Comparison of ENCODE assay signal across 8 cellular contexts in genomic region chr11:575996-576756, GRCh38. TPM values are rescaled to one million over a fixed set of nuclear protein-coding genes. Genes with fewer than 3 reads are reported as not detected.
DNase-seq lines count a peak whose midpoint lies in the region; ATAC-seq and TF ChIP-seq lines count a peak whose summit lies in the region.

A gene with protein sequence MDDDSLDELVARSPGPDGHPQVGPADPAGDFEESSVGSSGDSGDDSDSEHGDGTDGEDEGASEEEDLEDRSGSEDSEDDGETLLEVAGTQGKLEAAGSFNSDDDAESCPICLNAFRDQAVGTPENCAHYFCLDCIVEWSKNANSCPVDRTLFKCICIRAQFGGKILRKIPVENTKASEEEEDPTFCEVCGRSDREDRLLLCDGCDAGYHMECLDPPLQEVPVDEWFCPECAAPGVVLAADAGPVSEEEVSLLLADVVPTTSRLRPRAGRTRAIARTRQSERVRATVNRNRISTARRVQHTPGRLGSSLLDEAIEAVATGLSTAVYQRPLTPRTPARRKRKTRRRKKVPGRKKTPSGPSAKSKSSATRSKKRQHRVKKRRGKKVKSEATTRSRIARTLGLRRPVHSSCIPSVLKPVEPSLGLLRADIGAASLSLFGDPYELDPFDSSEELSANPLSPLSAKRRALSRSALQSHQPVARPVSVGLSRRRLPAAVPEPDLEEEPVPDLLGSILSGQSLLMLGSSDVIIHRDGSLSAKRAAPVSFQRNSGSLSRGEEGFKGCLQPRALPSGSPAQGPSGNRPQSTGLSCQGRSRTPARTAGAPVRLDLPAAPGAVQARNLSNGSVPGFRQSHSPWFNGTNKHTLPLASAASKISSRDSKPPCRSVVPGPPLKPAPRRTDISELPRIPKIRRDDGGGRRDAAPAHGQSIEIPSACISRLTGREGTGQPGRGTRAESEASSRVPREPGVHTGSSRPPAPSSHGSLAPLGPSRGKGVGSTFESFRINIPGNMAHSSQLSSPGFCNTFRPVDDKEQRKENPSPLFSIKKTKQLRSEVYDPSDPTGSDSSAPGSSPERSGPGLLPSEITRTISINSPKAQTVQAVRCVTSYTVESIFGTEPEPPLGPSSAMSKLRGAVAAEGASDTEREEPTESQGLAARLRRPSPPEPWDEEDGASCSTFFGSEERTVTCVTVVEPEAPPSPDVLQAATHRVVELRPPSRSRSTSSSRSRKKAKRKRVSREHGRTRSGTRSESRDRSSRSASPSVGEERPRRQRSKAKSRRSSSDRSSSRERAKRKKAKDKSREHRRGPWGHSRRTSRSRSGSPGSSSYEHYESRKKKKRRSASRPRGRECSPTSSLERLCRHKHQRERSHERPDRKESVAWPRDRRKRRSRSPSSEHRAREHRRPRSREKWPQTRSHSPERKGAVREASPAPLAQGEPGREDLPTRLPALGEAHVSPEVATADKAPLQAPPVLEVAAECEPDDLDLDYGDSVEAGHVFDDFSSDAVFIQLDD (N-terminal part only) (plus strand): TSS chr11:576470. CDS start chr11:581513, 5,043 bp downstream.

- H3K36me3 ChIP-seq in mammary epithelial cell (ENCODE audit: insufficient read depth, low read length) (no peaks in the 10 kb centered on the region), smooth muscle cell (ENCODE audit: low read depth) (no peaks in the 10 kb centered on the region)

- peaks cover 3% of the 10 kb centered on the region for H3F3A ChIP-seq in smooth muscle cell (ENCODE audit: low read depth)

- peaks cover 42 to 43% of the 10 kb centered on the region in 2 donors for H3K4me1 Mint-ChIP-seq in immature natural killer cell

- H4K20me1 ChIP-seq in mammary epithelial cell (ENCODE audit: insufficient read depth, low read length) = peaks cover 7% of the 10 kb centered on the region
- H4K20me1 ChIP-seq in smooth muscle cell (ENCODE audit: low read depth) = peaks cover 44% of the 10 kb centered on the region

- ATAC-seq in GM18909 (IDR thresholded peaks at IDR 0.05; ENCODE audit: poor library complexity, unreplicated experiment) = peak; percentile 85
- ATAC-seq in HG03159 (IDR thresholded peaks at IDR 0.05; ENCODE audit: unreplicated experiment) = peak; percentile 80

- H3K9ac ChIP-seq in mammary epithelial cell (ENCODE audit: insufficient read depth, low read length) (peak within 1 kb of the TSS; percentile 99), smooth muscle cell (ENCODE audit: low read depth) (peak within 1 kb of the TSS; percentile 98)

- no TSS peak for BruUV-seq in mammary epithelial cell (replicated peaks; lab: Mats Ljungman, UMichigan)

- H3K4me2 ChIP-seq in mammary epithelial cell (ENCODE audit: insufficient read depth, low read depth, low read length) (peak within 1 kb of the TSS; percentile 99), smooth muscle cell (peak within 1 kb of the TSS; percentile 99)

- CTCF ChIA-PET in AG04450 (lab: Charles Lee) (interaction anchor here (0.8 kb wide), 1 partner anchor 147 kb away, joined by 4 read pairs; no protein-coding TSS in a partner anchor), mammary epithelial cell (lab: Charles Lee; ENCODE audit: low non-redundant PET) (no interaction called here)

- peak within 1 kb of the TSS; percentile 91 to 99 (median 93) for H3K4me3 Mint-ChIP-seq in immature natural killer cell

- no peaks in the 10 kb centered on the region; the same call in 1 of the 2 replicates for H3K9me3 ChIP-seq in AG04450 (ENCODE audit: control insufficient read depth, insufficient read depth, low read length)
- H3K9me3 ChIP-seq in mammary epithelial cell (replicated peaks; ENCODE audit: insufficient read depth, low read length) = no peaks in the 10 kb centered on the region
- no peaks in the 10 kb centered on the region for H3K9me3 ChIP-seq in smooth muscle cell (replicated peaks; ENCODE audit: low read depth)

- DNase-seq in AG04450 (ENCODE audit: low read depth, low spot score) (peak; percentile 87), NCI-H2227 treated with DMSO at 0.1 percent for 48 hours (lab: John Stamatoyannopoulos, UW) (peak; percentile 100), mammary epithelial cell (peak; percentile 91), immature natural killer cell (peak; percentile 95 to 98 (median 98)), smooth muscle cell (lab: John Stamatoyannopoulos, UW; ENCODE audit: unreplicated experiment) (peak; percentile 92)

- peaks cover 57% of the 10 kb centered on the region for H3K79me2 ChIP-seq in mammary epithelial cell (ENCODE audit: insufficient read depth, low read length)
- H3K79me2 ChIP-seq in smooth muscle cell (ENCODE audit: low read depth) = peaks cover 45% of the 10 kb centered on the region

- H3K4me1 ChIP-seq in mammary epithelial cell (ENCODE audit: insufficient read depth, low read length) (peaks cover 37% of the 10 kb centered on the region), smooth muscle cell (ENCODE audit: low read depth) (peaks cover 23% of the 10 kb centered on the region)

- H3K27ac ChIP-seq in AG04450 (ENCODE audit: low read depth, low read length) (peak within 1 kb of the TSS; percentile 94), mammary epithelial cell (ENCODE audit: insufficient read depth, low read depth, low read length) (peak within 1 kb of the TSS; percentile 99), smooth muscle cell (ENCODE audit: low read depth) (peak within 1 kb of the TSS; percentile 96)

- peaks cover 8% of the 10 kb centered on the region for H3K27me3 ChIP-seq in AG04450 (ENCODE audit: control insufficient read depth, insufficient read depth, low read length)
- H3K27me3 ChIP-seq in mammary epithelial cell (ENCODE audit: insufficient read depth, low read length) = no peaks in the 10 kb centered on the region
- no peaks in the 10 kb centered on the region for H3K27me3 ChIP-seq in smooth muscle cell (ENCODE audit: low read depth)

- dilution Hi-C loops in mammary epithelial cell (cut with HindIII; ENCODE audit: low sequenced_read_pairs) = no loop called here

- intact Hi-C loops in mammary epithelial cell (cut with micrococcal nuclease) = loop anchor here (2.0 kb wide), 1 partner anchor 39 kb away; the partner anchor contains the start of gene IRF7

- H3K27me3 Mint-ChIP-seq in immature natural killer cell (ENCODE audit: low read depth in 3 of 3) = peaks cover 11 to 28% (median 11%) of the 10 kb centered on the region in 3 donors

- no peaks in the 10 kb centered on the region for H3K9me3 Mint-ChIP-seq in immature natural killer cell

- TF ChIP-seq CTCF in AG04450 (IDR thresholded peaks at IDR 0.05; ENCODE audit: low read depth, low read length) (no peak), WI38 (IDR thresholded peaks at IDR 0.05; ENCODE audit: low read depth, low read length) (no peak), mammary epithelial cell (conservative IDR thresholded peaks at IDR 0.05 in 1 of 2, IDR thresholded peaks at IDR 0.05 in 1 of 2; ENCODE audit: extremely low read depth in 1 of 2, insufficient read depth in 1 of 2, low read depth in 1 of 2, low read length in 2 of 2) (no peak), smooth muscle cell (IDR thresholded peaks at IDR 0.05; ENCODE audit: borderline replicate concordance, insufficient read depth, poor library complexity, severe bottlenecking) (no peak)

- in situ Hi-C loops in mammary epithelial cell (cut with MboI; ENCODE audit: low sequenced_read_pairs in 2 of 2) = no loop called here

- POLR2A ChIA-PET in AG04450 (lab: Yijun Ruan, JAX) = interaction anchor here (0.6 to 1.4 kb wide), 9 partner anchors 9 to 219 kb away, joined by 3 to 13 read pairs (median 3); partner anchors contain the start of genes HRAS, RNH1 and TMEM80

- H3K4me3 ChIP-seq in AG04450 (ENCODE audit: low read depth, low read length) = peak within 1 kb of the TSS; percentile 91
- H3K4me3 ChIP-seq in WI38 (ENCODE audit: low read depth, low read length) = peak within 1 kb of the TSS; percentile 96
- peak within 1 kb of the TSS; percentile 88 to 99 (median 93) for H3K4me3 ChIP-seq in mammary epithelial cell (replicated peaks in 1 of 3; ENCODE audit: insufficient read depth in 1 of 3, low read depth in 2 of 3, low read length in 3 of 3)
- H3K4me3 ChIP-seq in smooth muscle cell = peak within 1 kb of the TSS; percentile 97

- peak within 1 kb of the TSS; percentile 94 to 99 (median 96) for H3K27ac Mint-ChIP-seq in immature natural killer cell

- 0% methylated on average over 8 of the region's 97 CpGs for WGBS in mammary epithelial cell (ENCODE audit: low coverage, missing lambda C conversion rate)
- WGBS in smooth muscle cell (ENCODE audit: low lambda C conversion rate) = 1% methylated on average over 55 of the region's 97 CpGs

- H3K36me3 Mint-ChIP-seq in immature natural killer cell = peaks cover 0 to 2% (median 0%) of the 10 kb centered on the region in 3 donors

- H2AFZ ChIP-seq in mammary epithelial cell (ENCODE audit: low read depth, low read length) = peak within 1 kb of the TSS; percentile 96
- H2AFZ ChIP-seq in smooth muscle cell (ENCODE audit: low read depth) = peak within 1 kb of the TSS; percentile 92

RNA-seq across cellular contexts. Expression of the gene that starts here (rescaled TPM):
- 7.3 and 8.4 TPM in 2 replicates for polyA plus RNA-seq in AG04450 (2011; rRNA removed)
- polyA minus RNA-seq in AG04450 (2011; rRNA and poly(A)+ RNA removed) = 6.8 and 6.9 TPM in 2 replicates
- 10 to 100 TPM; 20.8 to 41.4 TPM for total RNA-seq in mammary epithelial cell
- polyA plus RNA-seq in mammary epithelial cell = 15.6 TPM
- 18.6 TPM for polyA minus RNA-seq in mammary epithelial cell
- 10 to 100 TPM in 1 of 3 donors, 1 to 10 TPM in 2; 4.0 to 17.5 (median 5.4) TPM for polyA plus RNA-seq in immature natural killer cell
- 11.6 and 13.7 TPM in 2 replicates for total RNA-seq in smooth muscle cell
- 20.2 and 20.9 TPM in 2 replicates for polyA plus RNA-seq in smooth muscle cell

Comparison
In these comparisons a context has a peak if more than half of its experiments do, and no peak if none do; other contexts are left out.
1. Peak in every context shown above with its lines: DNase-seq, ATAC-seq, H3K4me3 ChIP-seq and H3K27ac ChIP-seq.